ENCODE assay signal across 20 cellular contexts in genomic region chr1:11125931-11126330, GRCh38. TPM values are rescaled to one million over a fixed set of nuclear protein-coding genes. Genes with fewer than 3 reads are reported as not detected.
DNase-seq lines count a peak whose midpoint lies in the region; ATAC-seq and TF ChIP-seq lines count a peak whose summit lies in the region.
"Had no signal": no experiment of that assay in that cellular context is flagged by ENCODE, and none has a peak within 500 bp of the region (broad histone marks: within the 10 kb centered on the region; RNA-seq: fewer than 3 reads in every experiment).

No MANE protein-coding gene starts in this region.

- peak overlapping the region; percentile 13 for H3K27ac Mint-ChIP-seq in activated CD8-positive, alpha-beta T cell treated with anti-CD3 and anti-CD28 coated beads for 36 hours
- H3K27ac Mint-ChIP-seq in activated CD8-positive, alpha-beta T cell treated with anti-CD3 and anti-CD28 coated beads, Interleukin-2, amount 10 ng/mL, durations not matched to agents 7 days and 5 days = no peak overlapping the region
- H3K27ac Mint-ChIP-seq in activated naive CD8-positive, alpha-beta T cell treated with anti-CD3 and anti-CD28 coated beads for 36 hours = peak overlapping the region; percentile 2
- H3K27ac Mint-ChIP-seq in activated naive CD8-positive, alpha-beta T cell treated with anti-CD3 and anti-CD28 coated beads, Interleukin-2, amount 50 U/mL, for 24 hours = no peak overlapping the region
- H3K27ac Mint-ChIP-seq: B cell; CD4-positive, CD25-positive, alpha-beta regulatory T cell; CD8-positive, alpha-beta T cell; GM23338; HFFc6 had no signal

- H3K9me3 ChIP-seq in hepatocyte (ENCODE audit: low read depth) (no peaks in the 10 kb centered on the region), tibial nerve (no peaks in the 10 kb centered on the region), aorta (ENCODE audit: control insufficient read depth, low read length) (no peaks in the 10 kb centered on the region)
- H3K9me3 ChIP-seq: BLaER1, Caco-2, HAP-1 had no signal

- H3K36me3 ChIP-seq in hepatocyte (replicated peaks; ENCODE audit: insufficient read depth, low read depth) (no peaks in the 10 kb centered on the region), tibial nerve (peaks cover 0 to 100% (median 32%) of the 10 kb centered on the region in 3 donors), aorta (ENCODE audit: control insufficient read depth in 1 of 2, insufficient read depth in 2 of 2, low read length in 1 of 2) (peaks cover 9 to 32% of the 10 kb centered on the region in 2 donors)

- H3K4me1 Mint-ChIP-seq in activated CD8-positive, alpha-beta T cell treated with anti-CD3 and anti-CD28 coated beads for 36 hours (ENCODE audit: low read depth) = peaks cover 8% of the 10 kb centered on the region
- H3K4me1 Mint-ChIP-seq in activated CD8-positive, alpha-beta T cell treated with anti-CD3 and anti-CD28 coated beads, Interleukin-2, amount 10 ng/mL, durations not matched to agents 7 days and 5 days (ENCODE audit: low read depth) = no peaks in the 10 kb centered on the region
- H3K4me1 Mint-ChIP-seq in activated naive CD8-positive, alpha-beta T cell treated with anti-CD3 and anti-CD28 coated beads for 36 hours = no peaks in the 10 kb centered on the region
- H3K4me1 Mint-ChIP-seq in activated naive CD8-positive, alpha-beta T cell treated with anti-CD3 and anti-CD28 coated beads, Interleukin-2, amount 50 U/mL, for 24 hours = peaks cover 6% of the 10 kb centered on the region
- H3K4me1 Mint-ChIP-seq: B cell; CD4-positive, CD25-positive, alpha-beta regulatory T cell; GM23338 had no signal

- no peak overlapping the region for H3K4me2 ChIP-seq in hepatocyte
- H3K4me2 ChIP-seq: BLaER1, GM23338 had no signal

- POLR2A ChIA-PET in activated CD8-positive, alpha-beta T cell treated with anti-CD3 and anti-CD28 coated beads for 36 hours (lab: Charles Lee) = interaction anchor here (0.6 kb wide), 1 partner anchor 127 kb away, joined by 3 read pairs; no protein-coding TSS in a partner anchor
- POLR2A ChIA-PET in activated CD8-positive, alpha-beta T cell treated with anti-CD3 and anti-CD28 coated beads, Interleukin-2, amount 10 ng/mL, durations not matched to agents 7 days and 5 days (lab: Charles Lee) = no interaction called here

- H2AFZ ChIP-seq in hepatocyte = no peak overlapping the region
- H2AFZ ChIP-seq: GM23338 had no signal

- no peaks in the 10 kb centered on the region for H3K9me3 Mint-ChIP-seq in activated CD8-positive, alpha-beta T cell treated with anti-CD3 and anti-CD28 coated beads for 36 hours
- no peaks in the 10 kb centered on the region for H3K9me3 Mint-ChIP-seq in activated CD8-positive, alpha-beta T cell treated with anti-CD3 and anti-CD28 coated beads, Interleukin-2, amount 10 ng/mL, durations not matched to agents 7 days and 5 days (ENCODE audit: insufficient read depth)
- H3K9me3 Mint-ChIP-seq in activated naive CD8-positive, alpha-beta T cell treated with anti-CD3 and anti-CD28 coated beads for 36 hours = no peaks in the 10 kb centered on the region
- no peaks in the 10 kb centered on the region for H3K9me3 Mint-ChIP-seq in activated naive CD8-positive, alpha-beta T cell treated with anti-CD3 and anti-CD28 coated beads, Interleukin-2, amount 50 U/mL, for 24 hours
- H3K9me3 Mint-ChIP-seq: CD4-positive, CD25-positive, alpha-beta regulatory T cell; CD8-positive, alpha-beta T cell; GM23338; HFFc6 had no signal

- WGBS in hepatocyte (ENCODE audit: low lambda C conversion rate, missing lambda C conversion rate) = 93% methylated on average over 5 of the region's 5 CpGs
- WGBS in tibial nerve, 2 donors = 93% methylated on average over 5 of the region's 5 CpGs
- WGBS in aorta, 2 donors = 90 to 92% methylated on average over 5 of the region's 5 CpGs

- H4K20me1 ChIP-seq in hepatocyte (ENCODE audit: insufficient read depth, poor library complexity, severe bottlenecking) = no peaks in the 10 kb centered on the region

- peaks cover 48% of the 10 kb centered on the region for H3K36me3 Mint-ChIP-seq in activated CD8-positive, alpha-beta T cell treated with anti-CD3 and anti-CD28 coated beads for 36 hours (ENCODE audit: low read depth)
- H3K36me3 Mint-ChIP-seq in activated CD8-positive, alpha-beta T cell treated with anti-CD3 and anti-CD28 coated beads, Interleukin-2, amount 10 ng/mL, durations not matched to agents 7 days and 5 days (ENCODE audit: low read depth) = peaks cover 56% of the 10 kb centered on the region
- peaks cover 11% of the 10 kb centered on the region for H3K36me3 Mint-ChIP-seq in activated naive CD8-positive, alpha-beta T cell treated with anti-CD3 and anti-CD28 coated beads for 36 hours
- peaks cover 46% of the 10 kb centered on the region for H3K36me3 Mint-ChIP-seq in activated naive CD8-positive, alpha-beta T cell treated with anti-CD3 and anti-CD28 coated beads, Interleukin-2, amount 50 U/mL, for 24 hours (ENCODE audit: low read depth)

- no peaks in the 10 kb centered on the region for H3K27me3 Mint-ChIP-seq in activated CD8-positive, alpha-beta T cell treated with anti-CD3 and anti-CD28 coated beads for 36 hours
- no peaks in the 10 kb centered on the region for H3K27me3 Mint-ChIP-seq in activated CD8-positive, alpha-beta T cell treated with anti-CD3 and anti-CD28 coated beads, Interleukin-2, amount 10 ng/mL, durations not matched to agents 7 days and 5 days (ENCODE audit: low read depth)
- H3K27me3 Mint-ChIP-seq in activated naive CD8-positive, alpha-beta T cell treated with anti-CD3 and anti-CD28 coated beads for 36 hours = no peaks in the 10 kb centered on the region
- H3K27me3 Mint-ChIP-seq in activated naive CD8-positive, alpha-beta T cell treated with anti-CD3 and anti-CD28 coated beads, Interleukin-2, amount 50 U/mL, for 24 hours = no peaks in the 10 kb centered on the region
- H3K27me3 Mint-ChIP-seq: B cell; CD4-positive, CD25-positive, alpha-beta regulatory T cell had no signal

- no peaks in the 10 kb centered on the region for H3K9me2 ChIP-seq in hepatocyte (replicated peaks; ENCODE audit: insufficient read depth)

- TF ChIP-seq EP300 in tibial nerve (IDR thresholded peaks at IDR 0.05) = no peak

- no peak for DNase-seq in activated CD8-positive, alpha-beta T cell treated with anti-CD3 and anti-CD28 coated beads for 36 hours
- no peak for DNase-seq in activated CD8-positive, alpha-beta T cell treated with anti-CD3 and anti-CD28 coated beads, Interleukin-2, amount 10 ng/mL, durations not matched to agents 7 days and 5 days
- DNase-seq in activated naive CD8-positive, alpha-beta T cell treated with anti-CD3 and anti-CD28 coated beads for 36 hours = no peak
- DNase-seq in activated naive CD8-positive, alpha-beta T cell treated with anti-CD3 and anti-CD28 coated beads, Interleukin-2, amount 50 U/mL, for 24 hours = no peak
- no peak for DNase-seq in hepatocyte (ENCODE audit: low spot score)
- no peak for DNase-seq in tibial nerve (ENCODE audit: low spot score in 2 of 2)
- no peak for DNase-seq in aorta
- DNase-seq: Caco-2; CD4-positive, CD25-positive, alpha-beta regulatory T cell; CD8-positive, alpha-beta T cell; DMS153; DND-41; HFFc6 had no signal

- CTCF ChIA-PET in activated CD8-positive, alpha-beta T cell treated with anti-CD3 and anti-CD28 coated beads for 36 hours (lab: Charles Lee) = interaction anchor here (1.1 kb wide), 1 partner anchor 88 kb away, joined by 5 read pairs; no protein-coding TSS in a partner anchor
- CTCF ChIA-PET in activated CD8-positive, alpha-beta T cell treated with anti-CD3 and anti-CD28 coated beads, Interleukin-2, amount 10 ng/mL, durations not matched to agents 7 days and 5 days (lab: Charles Lee) = interaction anchor here (3.2 kb wide), 1 partner anchor 88 kb away, joined by 11 read pairs; no protein-coding TSS in a partner anchor

- no peak for TF ChIP-seq POLR2A in tibial nerve (IDR thresholded peaks at IDR 0.05)

- no peak for TF ChIP-seq CTCF in activated CD8-positive, alpha-beta T cell treated with anti-CD3 and anti-CD28 coated beads for 36 hours (IDR thresholded peaks at IDR 0.05)
- TF ChIP-seq CTCF in hepatocyte (IDR thresholded peaks at IDR 0.05; ENCODE audit: poor library complexity) = no peak
- no peak for TF ChIP-seq CTCF in tibial nerve (IDR thresholded peaks at IDR 0.05)

- H3K4me3 ChIP-seq in hepatocyte = no peak overlapping the region
- H3K4me3 ChIP-seq in tibial nerve = no peak overlapping the region
- no peak overlapping the region for H3K4me3 ChIP-seq in aorta (ENCODE audit: low read length in 2 of 2)
- H3K4me3 ChIP-seq: BLaER1, GM23338, HAP-1 had no signal

- ATAC-seq in activated CD8-positive, alpha-beta T cell treated with anti-CD3 and anti-CD28 coated beads for 36 hours = peak; percentile 24
- no peak for ATAC-seq in activated CD8-positive, alpha-beta T cell treated with anti-CD3 and anti-CD28 coated beads, Interleukin-2, amount 10 ng/mL, durations not matched to agents 7 days and 5 days
- ATAC-seq in activated naive CD8-positive, alpha-beta T cell treated with anti-CD3 and anti-CD28 coated beads, Interleukin-2, amount 50 U/mL, for 24 hours = no peak
- ATAC-seq in GM21390 (IDR thresholded peaks at IDR 0.05; ENCODE audit: unreplicated experiment) = no peak
- ATAC-seq in aorta (ENCODE audit: low FRiP score) = no peak
- ATAC-seq: CD8-positive, alpha-beta T cell; GM23338 had no signal

- no peak overlapping the region for H3K4me3 Mint-ChIP-seq in activated CD8-positive, alpha-beta T cell treated with anti-CD3 and anti-CD28 coated beads for 36 hours
- no peak overlapping the region for H3K4me3 Mint-ChIP-seq in activated CD8-positive, alpha-beta T cell treated with anti-CD3 and anti-CD28 coated beads, Interleukin-2, amount 10 ng/mL, durations not matched to agents 7 days and 5 days
- H3K4me3 Mint-ChIP-seq in activated naive CD8-positive, alpha-beta T cell treated with anti-CD3 and anti-CD28 coated beads for 36 hours = no peak overlapping the region
- H3K4me3 Mint-ChIP-seq in activated naive CD8-positive, alpha-beta T cell treated with anti-CD3 and anti-CD28 coated beads, Interleukin-2, amount 50 U/mL, for 24 hours = no peak overlapping the region
- H3K4me3 Mint-ChIP-seq: B cell; CD4-positive, CD25-positive, alpha-beta regulatory T cell; CD8-positive, alpha-beta T cell; GM23338; HFFc6 had no signal

- H3K27me3 ChIP-seq in hepatocyte (no peaks in the 10 kb centered on the region), tibial nerve (no peaks in the 10 kb centered on the region), aorta (ENCODE audit: control insufficient read depth in 1 of 2, insufficient read depth in 2 of 2, low read length in 1 of 2) (no peaks in the 10 kb centered on the region)
- H3K27me3 ChIP-seq: BLaER1 had no signal

- H3K4me1 ChIP-seq in hepatocyte (ENCODE audit: insufficient read depth) (no peaks in the 10 kb centered on the region), tibial nerve (peaks cover 0 to 13% (median 0%) of the 10 kb centered on the region in 4 donors), aorta (ENCODE audit: control insufficient read depth in 1 of 2, insufficient read depth in 2 of 2, low read length in 2 of 2) (no peaks in the 10 kb centered on the region)
- H3K4me1 ChIP-seq: BLaER1, Caco-2, HAP-1 had no signal

- intact Hi-C loops in activated CD8-positive, alpha-beta T cell treated with anti-CD3 and anti-CD28 coated beads for 36 hours (cut with micrococcal nuclease) = no loop called here
- intact Hi-C loops in aorta (cut with DNase I) = no loop called here

- peak overlapping the region; percentile 61 for H3K27ac ChIP-seq in hepatocyte
- H3K27ac ChIP-seq in tibial nerve = peak overlapping the region in 3 of 4 donors; percentile 14 to 90 (median 73)
- no peak overlapping the region for H3K27ac ChIP-seq in aorta (ENCODE audit: low read depth in 1 of 2, low read length in 2 of 2)
- H3K27ac ChIP-seq: 22Rv1, BLaER1, C4-2B had no signal

- no peaks in the 10 kb centered on the region for H3K79me2 ChIP-seq in hepatocyte

RNA-seq across cellular contexts. Expression of gene EXOSC10, which starts 26.3 kb away (rescaled TPM):
- 10 to 100 TPM; 66.6 to 69.8 TPM for total RNA-seq in activated CD8-positive, alpha-beta T cell treated with anti-CD3 and anti-CD28 coated beads for 36 hours
- 10 to 100 TPM; 86.1 to 89.8 TPM for total RNA-seq in activated CD8-positive, alpha-beta T cell treated with anti-CD3 and anti-CD28 coated beads, Interleukin-2, amount 10 ng/mL, durations not matched to agents 7 days and 5 days
- total RNA-seq in activated naive CD8-positive, alpha-beta T cell treated with anti-CD3 and anti-CD28 coated beads for 36 hours = 10 to 100 TPM; 80.9 to 93.2 TPM
- 42.0 and 47.0 TPM in 2 replicates for total RNA-seq in hepatocyte
- 44.2 and 47.2 TPM in 2 replicates for polyA plus RNA-seq in hepatocyte
- total RNA-seq in tibial nerve = 100 to 1,000 TPM in 3 of 4 donors, 10 to 100 TPM in 1; 96.1 to 181 (median 127) TPM
- total RNA-seq in aorta = 10 to 100 TPM; 45.3 to 53.8 TPM
- 10 to 100 TPM; 16.9 to 90.5 TPM for polyA plus RNA-seq in aorta

Comparison
In these comparisons a context has a peak if more than half of its experiments do, and no peak if none do; other contexts are left out.
1. H3K27ac Mint-ChIP-seq: peak in activated CD8-positive, alpha-beta T cell treated with anti-CD3 and anti-CD28 coated beads for 36 hours (single experiment) and activated naive CD8-positive, alpha-beta T cell treated with anti-CD3 and anti-CD28 coated beads for 36 hours (single experiment); none in activated CD8-positive, alpha-beta T cell treated with anti-CD3 and anti-CD28 coated beads, Interleukin-2, amount 10 ng/mL, durations not matched to agents 7 days and 5 days (single experiment) and activated naive CD8-positive, alpha-beta T cell treated with anti-CD3 and anti-CD28 coated beads, Interleukin-2, amount 50 U/mL, for 24 hours (single experiment).
2. H3K27ac ChIP-seq: peak in hepatocyte (single experiment) and tibial nerve (3 of 4); none in aorta (0 of 2).